ENCODE assay signal across 26 cellular contexts in genomic region chr1:29227511-29227910, GRCh38. TPM values are rescaled to one million over a fixed set of nuclear protein-coding genes. Genes with fewer than 3 reads are reported as not detected.
DNase-seq lines count a peak whose midpoint lies in the region; ATAC-seq and TF ChIP-seq lines count a peak whose summit lies in the region.
"Had no signal": no experiment of that assay in that cellular context is flagged by ENCODE, and none has a peak within 500 bp of the region (broad histone marks: within the 10 kb centered on the region; RNA-seq: fewer than 3 reads in every experiment).

No MANE protein-coding gene starts in this region.

- H3K9me3 Mint-ChIP-seq in Calu3 (ENCODE audit: low read depth, unreplicated experiment) = no peaks in the 10 kb centered on the region
- H3K9me3 Mint-ChIP-seq in endodermal cell = no peaks in the 10 kb centered on the region
- no peaks in the 10 kb centered on the region for H3K9me3 Mint-ChIP-seq in mesothelial cell of epicardium
- H3K9me3 Mint-ChIP-seq in stimulated activated naive B cell treated with anti-CD40 and anti-IgM and Interleukin-4, amounts not matched to agents 10 μg/mL and 1 μg/mL and 100 μg/mL, for 72 hours = no peaks in the 10 kb centered on the region
- H3K9me3 Mint-ChIP-seq: activated T-cell treated with anti-CD3 and anti-CD28 coated beads, Interleukin-2, amount 50 U/mL, for 72 hours; memory B cell had no signal

- peaks cover 21% of the 10 kb centered on the region for H3K36me3 Mint-ChIP-seq in Calu3 (ENCODE audit: insufficient read depth, unreplicated experiment)
- H3K36me3 Mint-ChIP-seq in endodermal cell (ENCODE audit: low read depth) = peaks cover 9% of the 10 kb centered on the region
- H3K36me3 Mint-ChIP-seq in mesothelial cell of epicardium = peaks cover 2% of the 10 kb centered on the region
- H3K36me3 Mint-ChIP-seq in stimulated activated naive B cell treated with anti-CD40 and anti-IgM and Interleukin-4, amounts not matched to agents 10 μg/mL and 1 μg/mL and 100 μg/mL, for 72 hours = peaks cover 0 to 21% of the 10 kb centered on the region in 2 donors
- H3K36me3 Mint-ChIP-seq: memory B cell had no signal

- no peak for ATAC-seq in stimulated activated naive B cell treated with anti-CD40 and anti-IgM and Interleukin-4, amounts not matched to agents 10 μg/mL and 1 μg/mL and 100 μg/mL, for 72 hours (replicated peaks)
- no peak for ATAC-seq in HG02763 (IDR thresholded peaks at IDR 0.05; ENCODE audit: unreplicated experiment)
- ATAC-seq: activated T-cell treated with anti-CD3 and anti-CD28 coated beads, Interleukin-2, amount 50 U/mL, for 72 hours; stimulated activated naive CD8-positive, alpha-beta T cell treated with anti-CD3 and anti-CD28 coated beads, Interleukin-15, Interleukin-2, amounts not matched to agents 100 U/mL and 50 U/mL, for 24 hours had no signal

- no peak overlapping the region for H3K9ac ChIP-seq in endodermal cell (ENCODE audit: extremely low read depth, low read length, poor library complexity, severe bottlenecking)

- peak; percentile 77 for DNase-seq in Calu3
- peak; percentile 58 for DNase-seq in NCI-H2107 treated with DMSO at 0.1 percent for 48 hours (lab: John Stamatoyannopoulos, UW; ENCODE audit: unreplicated experiment)
- peak; percentile 63 for DNase-seq in endodermal cell
- no peak for DNase-seq in mesothelial cell of epicardium (ENCODE audit: low spot score in 2 of 2, unreplicated experiment in 2 of 2)
- no peak for DNase-seq in stimulated activated naive B cell treated with anti-CD40 and anti-IgM and Interleukin-4, amounts not matched to agents 10 μg/mL and 1 μg/mL and 100 μg/mL, for 72 hours
- no peak for DNase-seq in ecto neural progenitor cell (ENCODE audit: low spot score)
- DNase-seq in activated naive CD4-positive, alpha-beta T cell (lab: John Stamatoyannopoulos, UW) = no peak
- DNase-seq: activated CD4-positive, alpha-beta T cell treated with anti-CD3 and anti-CD28 coated beads, Interleukin-2, amount 50 U/mL, for 4 hours; activated naive CD4-positive, alpha-beta T cell treated with Interleukin-2 at 50 U/mL for 16 hours; activated T-cell treated with anti-CD3 and anti-CD28 coated beads, Interleukin-2, amount 50 U/mL, for 72 hours; BE2C; DMS53; effector CD4-positive, alpha-beta T cell; foreskin melanocyte; NCI-H1436; NCI-H526 treated with DMSO at 0.1 percent for 48 hours; Peyer's patch; sigmoid colon; SJCRH30; stimulated activated CD4-positive, alpha-beta T cell treated with anti-CD3 and anti-CD28 coated beads, Interleukin-15, amount 100 ng/mL, for 24 hours; stimulated activated naive CD8-positive, alpha-beta T cell treated with anti-CD3 and anti-CD28 coated beads, Interleukin-15, Interleukin-2, amounts not matched to agents 100 U/mL and 50 U/mL, for 24 hours had no signal

- H3K27me3 Mint-ChIP-seq in Calu3 (ENCODE audit: unreplicated experiment) (no peaks in the 10 kb centered on the region), endodermal cell (ENCODE audit: insufficient read depth) (peaks cover 6% of the 10 kb centered on the region), mesothelial cell of epicardium (ENCODE audit: low read depth) (no peaks in the 10 kb centered on the region)
- H3K27me3 Mint-ChIP-seq in stimulated activated naive B cell treated with anti-CD40 and anti-IgM and Interleukin-4, amounts not matched to agents 10 μg/mL and 1 μg/mL and 100 μg/mL, for 72 hours = no peaks in the 10 kb centered on the region
- H3K27me3 Mint-ChIP-seq: memory B cell had no signal

- intact Hi-C loops in Calu3 (cut with micrococcal nuclease; ENCODE audit: unreplicated experiment) = no loop called here

- CTCF ChIA-PET in Calu3 (lab: Charles Lee) = no interaction called here

- H3K36me3 ChIP-seq in endodermal cell (ENCODE audit: control insufficient read depth, insufficient read depth, low read length) = no peaks in the 10 kb centered on the region
- H3K36me3 ChIP-seq: BE2C, neutrophil, Peyer's patch, prostate gland had no signal

- H3K27me3 ChIP-seq in endodermal cell (ENCODE audit: control insufficient read depth, insufficient read depth, low read length, poor library complexity, severe bottlenecking) = no peaks in the 10 kb centered on the region
- H3K27me3 ChIP-seq: BE2C, esophagus muscularis mucosa, neutrophil, Peyer's patch, sigmoid colon, SJCRH30 had no signal

- no peaks in the 10 kb centered on the region for H3K4me1 ChIP-seq in endodermal cell (ENCODE audit: control insufficient read depth, insufficient read depth, low read length)
- H3K4me1 ChIP-seq: BE2C had no signal

- no TSS peak for BruUV-seq in Calu3 (replicated peaks; lab: Mats Ljungman, UMichigan)

- no peaks in the 10 kb centered on the region for H3K9me3 ChIP-seq in endodermal cell (ENCODE audit: control insufficient read depth, low read length)
- H3K9me3 ChIP-seq: BE2C, esophagus muscularis mucosa, neutrophil, Peyer's patch, prostate gland, sigmoid colon, SJCRH30 had no signal

- 92 to 100% methylated on average over 4 to 5 of the region's 5 CpGs for WGBS in endodermal cell (ENCODE audit: insufficient coverage in 1 of 2, insufficient read length in 1 of 2), 2 experiments

- H3K4me1 Mint-ChIP-seq in Calu3 (ENCODE audit: low read depth, unreplicated experiment) = peaks cover 48% of the 10 kb centered on the region
- peaks cover 14% of the 10 kb centered on the region for H3K4me1 Mint-ChIP-seq in endodermal cell
- peaks cover 12% of the 10 kb centered on the region for H3K4me1 Mint-ChIP-seq in mesothelial cell of epicardium
- peaks cover 11 to 13% of the 10 kb centered on the region in 2 donors for H3K4me1 Mint-ChIP-seq in stimulated activated naive B cell treated with anti-CD40 and anti-IgM and Interleukin-4, amounts not matched to agents 10 μg/mL and 1 μg/mL and 100 μg/mL, for 72 hours

- no peak for TF ChIP-seq CTCF in Calu3 (IDR thresholded peaks at IDR 0.05; ENCODE audit: unreplicated experiment)
- TF ChIP-seq CTCF in endodermal cell (conservative IDR thresholded peaks at IDR 0.05) = no peak
- no peak for TF ChIP-seq CTCF in mesothelial cell of epicardium (IDR thresholded peaks at IDR 0.05; ENCODE audit: unreplicated experiment)

- peak overlapping the region; percentile 89 for H3K27ac Mint-ChIP-seq in Calu3 (ENCODE audit: unreplicated experiment)
- H3K27ac Mint-ChIP-seq in endodermal cell = peak overlapping the region; percentile 66
- H3K27ac Mint-ChIP-seq in mesothelial cell of epicardium = peak overlapping the region; percentile 43
- no peak overlapping the region for H3K27ac Mint-ChIP-seq in stimulated activated naive B cell treated with anti-CD40 and anti-IgM and Interleukin-4, amounts not matched to agents 10 μg/mL and 1 μg/mL and 100 μg/mL, for 72 hours
- H3K27ac Mint-ChIP-seq: activated T-cell treated with anti-CD3 and anti-CD28 coated beads, Interleukin-2, amount 50 U/mL, for 72 hours; memory B cell had no signal

- H3K27ac ChIP-seq in endodermal cell (ENCODE audit: low read depth, low read length) = no peak overlapping the region
- H3K27ac ChIP-seq: esophagus muscularis mucosa, neutrophil, Peyer's patch, prostate gland, sigmoid colon, SJCRH30 had no signal

- H3K4me3 Mint-ChIP-seq in Calu3 (ENCODE audit: low read depth, unreplicated experiment) (peak overlapping the region; percentile 21), endodermal cell (no peak overlapping the region), mesothelial cell of epicardium (no peak overlapping the region)
- H3K4me3 Mint-ChIP-seq in stimulated activated naive B cell treated with anti-CD40 and anti-IgM and Interleukin-4, amounts not matched to agents 10 μg/mL and 1 μg/mL and 100 μg/mL, for 72 hours = no peak overlapping the region
- H3K4me3 Mint-ChIP-seq: activated T-cell treated with anti-CD3 and anti-CD28 coated beads, Interleukin-2, amount 50 U/mL, for 72 hours; memory B cell had no signal

- H3K4me3 ChIP-seq in endodermal cell (ENCODE audit: low read length) = no peak overlapping the region
- H3K4me3 ChIP-seq: esophagus muscularis mucosa, Peyer's patch, prostate gland, sigmoid colon, SJCRH30 had no signal

RNA-seq across cellular contexts. Expression of gene MECR, which starts 3.2 kb away (rescaled TPM):
- total RNA-seq in Calu3 (2022) (45.9 and 46.8 TPM in 2 replicates), endodermal cell (10 to 100 TPM; 33.3 to 38.2 TPM), mesothelial cell of epicardium (36.6 to 40.0 TPM (median 38.0 TPM) in 3 replicates)
- polyA plus RNA-seq in endodermal cell (2013, experiment 1 of 2) = 35.9 TPM
- polyA plus RNA-seq in endodermal cell (2013, experiment 2 of 2) = 30.3 TPM

RNA-seq across cellular contexts. Expression of gene PTPRU, which starts 8.8 kb away (rescaled TPM):
- 37.9 and 54.5 TPM in 2 replicates for total RNA-seq in Calu3 (2022)
- total RNA-seq in endodermal cell = 10 to 100 TPM; 49.8 to 73.1 TPM
- 39.5 TPM for polyA plus RNA-seq in endodermal cell (2013, experiment 1 of 2)
- 36.6 TPM for polyA plus RNA-seq in endodermal cell (2013, experiment 2 of 2)
- total RNA-seq in mesothelial cell of epicardium = 143 to 151 TPM (median 145 TPM) in 3 replicates

RNA-seq across cellular contexts. Expression of gene SRSF4, which starts 45.8 kb away (rescaled TPM):
- total RNA-seq in Calu3 (2022) (64.8 and 65.4 TPM in 2 replicates), endodermal cell (100 to 1,000 TPM in 1 of 2 donors, 10 to 100 TPM in 1; 89.1 to 107 TPM), mesothelial cell of epicardium (103 to 107 TPM (median 105 TPM) in 3 replicates)
- 101 TPM for polyA plus RNA-seq in endodermal cell (2013, experiment 1 of 2)
- polyA plus RNA-seq in endodermal cell (2013, experiment 2 of 2) = 85.0 TPM

Comparison
In these comparisons a context has a peak if more than half of its experiments do, and no peak if none do; other contexts are left out.
1. DNase-seq: peak in Calu3 (single experiment), NCI-H2107 treated with DMSO at 0.1 percent for 48 hours (single experiment) and endodermal cell (single experiment); none in mesothelial cell of epicardium (0 of 2), stimulated activated naive B cell treated with anti-CD40 and anti-IgM and Interleukin-4, amounts not matched to agents 10 μg/mL and 1 μg/mL and 100 μg/mL, for 72 hours (single experiment), ecto neural progenitor cell (single experiment) and activated naive CD4-positive, alpha-beta T cell (0 of 4).